ENCODE assay signal across 1 cellular context in genomic region chr2:158893057-158893456, GRCh38.
TF ChIP-seq lines count a peak whose summit lies in the region.

No MANE protein-coding gene starts in this region.

TF ChIP-seq in HepG2, 621 proteins besides CTCF, POLR2A, EP300 and RAD21 (continued from another document):
- TF ChIP-seq CERS6 (CRISPR knock-in tag; IDR thresholded peaks at IDR 0.05) (no peak), ZNF724P (CRISPR knock-in tag; IDR thresholded peaks at IDR 0.05; ENCODE audit: borderline replicate concordance) (no peak), ZNF367 (CRISPR knock-in tag; IDR thresholded peaks at IDR 0.05; ENCODE audit: borderline replicate concordance) (no peak), ZXDC (CRISPR knock-in tag; IDR thresholded peaks at IDR 0.05) (no peak), CCAR2 (optimal IDR thresholded peaks at IDR 0.05; ENCODE audit: low read depth, low read length) (no peak), REL (CRISPR knock-in tag; conservative IDR thresholded peaks at IDR 0.05) (no peak), MED13 (CRISPR knock-in tag; IDR thresholded peaks at IDR 0.05) (no peak), ZBTB46 (CRISPR knock-in tag; IDR thresholded peaks at IDR 0.05; ENCODE audit: borderline replicate concordance) (no peak), SMAD9 (CRISPR knock-in tag; IDR thresholded peaks at IDR 0.05) (no peak)
TF ChIP-seq in HepG2: peak in this region for 0.
